ENCODE assay signal across 1 cellular context in genomic region chr1:2646837-2647236, GRCh38.
TF ChIP-seq lines count a peak whose summit lies in the region.

No MANE protein-coding gene starts in this region.

TF ChIP-seq in HEK293, 187 proteins besides CTCF, POLR2A, EP300 and RAD21 (continued from another document):
- TF ChIP-seq ZBTB11 (tag by site-specific recombination; conservative IDR thresholded peaks at IDR 0.05; ENCODE audit: low read depth) (no peak), TRIM28 (IDR thresholded peaks at IDR 0.05; ENCODE audit: borderline replicate concordance, low read length) (peak; percentile 99), ZNF701 (tag by site-specific recombination; IDR thresholded peaks at IDR 0.05) (no peak), ZNF48 (tag by site-specific recombination; IDR thresholded peaks at IDR 0.05) (no peak), ZNF660 (tag by site-specific recombination; IDR thresholded peaks at IDR 0.05) (no peak), ZNF596 (tag by site-specific recombination; IDR thresholded peaks at IDR 0.05) (no peak), ZNF580 (tag by site-specific recombination; IDR thresholded peaks at IDR 0.05) (0 out of 2 replicates have a peak, but pooled peaks have one; percentile 12), ZNF664 (tag by site-specific recombination; IDR thresholded peaks at IDR 0.05) (no peak), ZSCAN30 (tag by site-specific recombination; IDR thresholded peaks at IDR 0.05) (no peak), KLF8 (tag by site-specific recombination; IDR thresholded peaks at IDR 0.05) (peak; percentile 57; the same call in 1 of the 2 replicates), ZNF639 (tag by site-specific recombination; IDR thresholded peaks at IDR 0.05) (peak; percentile 79), ZNF610 (tag by site-specific recombination; IDR thresholded peaks at IDR 0.05; ENCODE audit: borderline replicate concordance) (peak; percentile 53; the same call in 1 of the 2 replicates)
